21 cellular contexts compared by ENCODE assay signal in genomic region chr3:138845771-138846173, GRCh38. TPM values are rescaled to one million over a fixed set of nuclear protein-coding genes. Genes with fewer than 3 reads are reported as not detected.
A peak's percentile ranks its signal among the peaks of the same experiment; 100 is the strongest.
DNase-seq lines count a peak whose midpoint lies in the region; ATAC-seq, FAIRE-seq and TF ChIP-seq lines count a peak whose summit lies in the region.
"Had no signal": no experiment of that assay in that cellular context is flagged by ENCODE, and none has a peak within 500 bp of the region (broad histone marks: within the 10 kb centered on the region; RNA-seq: fewer than 3 reads in every experiment).

No MANE protein-coding gene starts in this region.

- intact Hi-C loops in HepG2 (cut with micrococcal nuclease; ENCODE audit: unreplicated experiment) (loop anchor here (1.0 kb wide), 1 partner anchor 10 kb away; no protein-coding TSS in a partner anchor), right lobe of liver (cut with DNase I) (loop anchor here in 1 of 2 donors (10.0 kb wide), 1 partner anchor 69 kb away; no protein-coding TSS in a partner anchor), thyroid gland (cut with DNase I) (no loop called here)

- peak overlapping the region; percentile 78 for H3K27ac ChIP-seq in HepG2 (ENCODE audit: extremely low read length, insufficient read depth, low read length)
- no peak overlapping the region for H3K27ac ChIP-seq in right lobe of liver
- H3K27ac ChIP-seq in ectodermal cell (ENCODE audit: insufficient read depth, low read depth, low read length, poor library complexity, severe bottlenecking), result peak overlapping the region; percentile 81
- peak overlapping the region; percentile 92 to 95 (median 94) for H3K27ac ChIP-seq in thyroid gland
- H3K27ac ChIP-seq: uterus had no signal

- CTCF ChIA-PET in HepG2 (lab: Yijun Ruan, JAX; ENCODE audit: low intra/inter-chr PET ratio, low total read pairs), result no interaction called here
- CTCF ChIA-PET in activated CD4-positive, alpha-beta T cell treated with anti-CD3 and anti-CD28 coated beads, Interleukin-2, amount 10 ng/mL, durations not matched to agents 7 days and 5 days (lab: Charles Lee), result no interaction called here

- H3K27ac Mint-ChIP-seq in mesothelial cell of epicardium, result peak overlapping the region; percentile 85
- no peak overlapping the region for H3K27ac Mint-ChIP-seq in activated CD4-positive, alpha-beta T cell treated with anti-CD3 and anti-CD28 coated beads, Interleukin-2, amount 10 ng/mL, durations not matched to agents 7 days and 5 days
- H3K27ac Mint-ChIP-seq: activated naive CD8-positive, alpha-beta T cell treated with anti-CD3 and anti-CD28 coated beads, Interleukin-2, amount 10 ng/mL, durations not matched to agents 7 days and 5 days; activated T-helper 2 cell treated with anti-CD3 and anti-CD28 coated beads, Interferon-gamma antibody, Interleukin-2, Interleukin-4, amounts not matched to agents 10 μg/mL and 5 μg/mL and 100 μg/mL, durations not matched to agents 14 hours and 24 hours and 36 hours; CD8-positive, alpha-beta T cell; stimulated activated effector memory CD8-positive, alpha-beta T cell treated with anti-CD3 and anti-CD28 coated beads, Interleukin-12 subunit alpha, Interleukin-12 subunit beta, amount 100 ng/mL, for 72 hours; T-helper 2 cell treated with Interferon-gamma antibody and Interleukin-4, amounts not matched to agents 5 μg/mL and 100 μg/mL, for 36 hours had no signal

- POLR2A ChIA-PET in HepG2 (lab: Yijun Ruan, JAX), result interaction anchor here (0.6 to 2.6 kb wide), 9 partner anchors 8 to 252 kb away, joined by 3 to 82 read pairs (median 12); partner anchors contain the start of genes CEP70 and PIK3CB
- POLR2A ChIA-PET in activated CD4-positive, alpha-beta T cell treated with anti-CD3 and anti-CD28 coated beads, Interleukin-2, amount 10 ng/mL, durations not matched to agents 7 days and 5 days (lab: Charles Lee), result no interaction called here

- DNase-seq in HepG2 (ENCODE audit: low spot score) (peak; percentile 64), right lobe of liver (no peak), mesothelial cell of epicardium (ENCODE audit: low spot score in 2 of 2, unreplicated experiment in 2 of 2) (no peak), thyroid gland (no peak), KBM-7 (no peak)
- no peak for DNase-seq in activated CD4-positive, alpha-beta T cell treated with anti-CD3 and anti-CD28 coated beads, Interleukin-2, amount 10 ng/mL, durations not matched to agents 7 days and 5 days
- DNase-seq: activated naive CD8-positive, alpha-beta T cell treated with anti-CD3 and anti-CD28 coated beads, Interleukin-2, amount 10 ng/mL, durations not matched to agents 7 days and 5 days; CD8-positive, alpha-beta T cell; Kasumi-1; NCI-H1930; NCI-H526 treated with DMSO at 0.1 percent for 48 hours; uterus had no signal

- TF ChIP-seq EP300 in HepG2 (IDR thresholded peaks at IDR 0.05; ENCODE audit: low read depth in 2 of 2, low read length in 2 of 2), result peak in 1 of 2 experiments; percentile 29; a peak in 1 of 4 replicates
- TF ChIP-seq EP300 in HepG2 (CRISPR knock-in tag; IDR thresholded peaks at IDR 0.05; ENCODE audit: borderline replicate concordance), result no peak

- H3K9ac ChIP-seq in HepG2 (ENCODE audit: insufficient read depth, low read depth, low read length), result peak overlapping the region; percentile 59

- H3K4me3 Mint-ChIP-seq in mesothelial cell of epicardium, result no peak overlapping the region
- no peak overlapping the region for H3K4me3 Mint-ChIP-seq in activated CD4-positive, alpha-beta T cell treated with anti-CD3 and anti-CD28 coated beads, Interleukin-2, amount 10 ng/mL, durations not matched to agents 7 days and 5 days
- H3K4me3 Mint-ChIP-seq: activated naive CD8-positive, alpha-beta T cell treated with anti-CD3 and anti-CD28 coated beads, Interleukin-2, amount 10 ng/mL, durations not matched to agents 7 days and 5 days; CD8-positive, alpha-beta T cell; stimulated activated effector memory CD8-positive, alpha-beta T cell treated with anti-CD3 and anti-CD28 coated beads, Interleukin-12 subunit alpha, Interleukin-12 subunit beta, amount 100 ng/mL, for 72 hours; T-helper 2 cell treated with Interferon-gamma antibody and Interleukin-4, amounts not matched to agents 5 μg/mL and 100 μg/mL, for 36 hours had no signal

- peaks cover 19% of the 10 kb centered on the region for H3K4me1 Mint-ChIP-seq in mesothelial cell of epicardium
- H3K4me1 Mint-ChIP-seq in activated CD4-positive, alpha-beta T cell treated with anti-CD3 and anti-CD28 coated beads, Interleukin-2, amount 10 ng/mL, durations not matched to agents 7 days and 5 days, result no peaks in the 10 kb centered on the region
- H3K4me1 Mint-ChIP-seq: activated naive CD8-positive, alpha-beta T cell treated with anti-CD3 and anti-CD28 coated beads, Interleukin-2, amount 10 ng/mL, durations not matched to agents 7 days and 5 days; stimulated activated effector memory CD8-positive, alpha-beta T cell treated with anti-CD3 and anti-CD28 coated beads, Interleukin-12 subunit alpha, Interleukin-12 subunit beta, amount 100 ng/mL, for 72 hours had no signal

- no peak for FAIRE-seq in HepG2 (lab: Jason Lieb, UNC)
- FAIRE-seq: A204.1 had no signal

- H3K27me3 ChIP-seq in HepG2 (ENCODE audit: control insufficient read depth in 1 of 2, insufficient read depth in 2 of 2, low read length in 2 of 2) (no peaks in the 10 kb centered on the region), right lobe of liver (no peaks in the 10 kb centered on the region), ectodermal cell (ENCODE audit: control insufficient read depth, insufficient read depth, low read length, poor library complexity, severe bottlenecking) (no peaks in the 10 kb centered on the region), thyroid gland (no peaks in the 10 kb centered on the region)
- H3K27me3 ChIP-seq: neutrophil, uterus had no signal

- H3K27me3 Mint-ChIP-seq in mesothelial cell of epicardium (ENCODE audit: low read depth), result no peaks in the 10 kb centered on the region
- no peaks in the 10 kb centered on the region for H3K27me3 Mint-ChIP-seq in activated CD4-positive, alpha-beta T cell treated with anti-CD3 and anti-CD28 coated beads, Interleukin-2, amount 10 ng/mL, durations not matched to agents 7 days and 5 days
- H3K27me3 Mint-ChIP-seq: activated naive CD8-positive, alpha-beta T cell treated with anti-CD3 and anti-CD28 coated beads, Interleukin-2, amount 10 ng/mL, durations not matched to agents 7 days and 5 days had no signal

- peak overlapping the region; percentile 33 for H2AFZ ChIP-seq in HepG2 (ENCODE audit: low read length)

- H3K36me3 Mint-ChIP-seq in mesothelial cell of epicardium, result no peaks in the 10 kb centered on the region
- H3K36me3 Mint-ChIP-seq in activated CD4-positive, alpha-beta T cell treated with anti-CD3 and anti-CD28 coated beads, Interleukin-2, amount 10 ng/mL, durations not matched to agents 7 days and 5 days (ENCODE audit: low read depth), result no peaks in the 10 kb centered on the region
- H3K36me3 Mint-ChIP-seq: activated naive CD8-positive, alpha-beta T cell treated with anti-CD3 and anti-CD28 coated beads, Interleukin-2, amount 10 ng/mL, durations not matched to agents 7 days and 5 days; CD8-positive, alpha-beta T cell; stimulated activated effector memory CD8-positive, alpha-beta T cell treated with anti-CD3 and anti-CD28 coated beads, Interleukin-12 subunit alpha, Interleukin-12 subunit beta, amount 100 ng/mL, for 72 hours had no signal

- H3K9me3 Mint-ChIP-seq in mesothelial cell of epicardium, result no peaks in the 10 kb centered on the region
- H3K9me3 Mint-ChIP-seq in activated CD4-positive, alpha-beta T cell treated with anti-CD3 and anti-CD28 coated beads, Interleukin-2, amount 10 ng/mL, durations not matched to agents 7 days and 5 days, result no peaks in the 10 kb centered on the region
- H3K9me3 Mint-ChIP-seq: activated naive CD8-positive, alpha-beta T cell treated with anti-CD3 and anti-CD28 coated beads, Interleukin-2, amount 10 ng/mL, durations not matched to agents 7 days and 5 days; activated T-helper 2 cell treated with anti-CD3 and anti-CD28 coated beads, Interferon-gamma antibody, Interleukin-2, Interleukin-4, amounts not matched to agents 10 μg/mL and 5 μg/mL and 100 μg/mL, durations not matched to agents 14 hours and 24 hours and 36 hours; CD8-positive, alpha-beta T cell; stimulated activated effector memory CD8-positive, alpha-beta T cell treated with anti-CD3 and anti-CD28 coated beads, Interleukin-12 subunit alpha, Interleukin-12 subunit beta, amount 100 ng/mL, for 72 hours; T-helper 2 cell treated with Interferon-gamma antibody and Interleukin-4, amounts not matched to agents 5 μg/mL and 100 μg/mL, for 36 hours had no signal

- TF ChIP-seq POLR2A in HepG2 (IDR thresholded peaks at IDR 0.05; ENCODE audit: insufficient read depth in 1 of 2, low read depth in 2 of 2, low read length in 2 of 2) (no peak), right lobe of liver (IDR thresholded peaks at IDR 0.05) (no peak), thyroid gland (IDR thresholded peaks at IDR 0.05) (no peak)

- peak overlapping the region in 2 of 3 experiments; percentile 34 to 40; a peak in 2 of 6 replicates for H3K4me3 ChIP-seq in HepG2 (replicated peaks in 1 of 3; ENCODE audit: insufficient read depth in 1 of 3, low read depth in 2 of 3, low read length in 3 of 3)
- no peak overlapping the region for H3K4me3 ChIP-seq in right lobe of liver
- H3K4me3 ChIP-seq in ectodermal cell (ENCODE audit: insufficient read depth, low read depth, low read length), result no peak overlapping the region
- no peak overlapping the region for H3K4me3 ChIP-seq in thyroid gland (replicated peaks in 1 of 3)
- H3K4me3 ChIP-seq: lung, smooth muscle cell, uterus had no signal

- ATAC-seq in HepG2 (peak; percentile 74), right lobe of liver (no peak), HG03378 (IDR thresholded peaks at IDR 0.05; ENCODE audit: unreplicated experiment) (no peak)
- ATAC-seq: CD8-positive, alpha-beta T cell; stimulated activated effector memory CD8-positive, alpha-beta T cell treated with anti-CD3 and anti-CD28 coated beads, Interleukin-12 subunit alpha, Interleukin-12 subunit beta, amount 100 ng/mL, for 72 hours had no signal

- in situ Hi-C loops in HepG2 (cut with HindIII; ENCODE audit: extremely low pct_ligation_motif_present, low pct_unique_long_range_greater_than_20kb), result no loop called here
- in situ Hi-C loops in KBM-7 (cut with MboI; ENCODE audit: low pct_unique_long_range_greater_than_20kb, low sequenced_read_pairs), result no loop called here

- H3K4me2 ChIP-seq in HepG2 (ENCODE audit: low read depth, low read length), result peak overlapping the region; percentile 66
- H3K4me2 ChIP-seq: smooth muscle cell had no signal

- H3K36me3 ChIP-seq in HepG2 (replicated peaks in 1 of 2; ENCODE audit: control insufficient read depth in 1 of 2, insufficient read depth in 2 of 2, low read length in 2 of 2) (no peaks in the 10 kb centered on the region), right lobe of liver (no peaks in the 10 kb centered on the region), ectodermal cell (ENCODE audit: control insufficient read depth, insufficient read depth, low read length) (no peaks in the 10 kb centered on the region), thyroid gland (no peaks in the 10 kb centered on the region)
- H3K36me3 ChIP-seq: neutrophil, uterus had no signal

- WGBS in HepG2 (ENCODE audit: low lambda C conversion rate), result 5% methylated on average over 6 of the region's 6 CpGs
- WGBS in right lobe of liver (ENCODE audit: insufficient coverage, low coverage, low lambda C conversion rate, missing lambda C conversion rate), result 77% methylated on average over 6 of the region's 6 CpGs
- WGBS in ectodermal cell, 2 experiments, result 35 to 43% methylated on average over 5 of the region's 6 CpGs
- WGBS in thyroid gland, 2 donors, result 35 to 44% methylated on average over 6 of the region's 6 CpGs

- no peak for TF ChIP-seq RAD21 in HepG2 (CRISPR knock-in tag; IDR thresholded peaks at IDR 0.05)

- BruUV-seq in HepG2 (replicated peaks; lab: Mats Ljungman, UMichigan), result no TSS peak

- H3K9me3 ChIP-seq in HepG2 (ENCODE audit: low read length) (no peaks in the 10 kb centered on the region), right lobe of liver (no peaks in the 10 kb centered on the region), ectodermal cell (ENCODE audit: control insufficient read depth, low read length) (no peaks in the 10 kb centered on the region), thyroid gland (no peaks in the 10 kb centered on the region)
- H3K9me3 ChIP-seq: neutrophil, uterus had no signal

- H4K20me1 ChIP-seq in HepG2 (ENCODE audit: insufficient read depth, low read length), result no peaks in the 10 kb centered on the region

- no peak for TF ChIP-seq CTCF in HepG2 (CRISPR knock-in tag; IDR thresholded peaks at IDR 0.05)
- TF ChIP-seq CTCF in right lobe of liver (IDR thresholded peaks at IDR 0.05), result no peak
- TF ChIP-seq CTCF in mesothelial cell of epicardium (IDR thresholded peaks at IDR 0.05; ENCODE audit: unreplicated experiment), result no peak
- no peak for TF ChIP-seq CTCF in thyroid gland (IDR thresholded peaks at IDR 0.05)

- H3K4me1 ChIP-seq in HepG2 (ENCODE audit: insufficient read depth, low read length), result peaks cover 65% of the 10 kb centered on the region
- H3K4me1 ChIP-seq in right lobe of liver, result no peaks in the 10 kb centered on the region
- no peaks in the 10 kb centered on the region for H3K4me1 ChIP-seq in ectodermal cell (ENCODE audit: control insufficient read depth, insufficient read depth, low read length)
- H3K4me1 ChIP-seq in thyroid gland, result peaks cover 25 to 33% of the 10 kb centered on the region in 2 donors
- H3K4me1 ChIP-seq: uterus had no signal

- no peaks in the 10 kb centered on the region for H3K79me2 ChIP-seq in HepG2 (ENCODE audit: insufficient read depth, low read length)

RNA-seq across cellular contexts. Expression of gene PIK3CB, which starts 11.0 kb away (rescaled TPM):
- total RNA-seq in HepG2 (2016; rRNA removed; fragmentation: Illumina TruSeq; extraction: Trizol), result 6.6 and 18.6 TPM in 2 replicates
- total RNA-seq in HepG2 (2016; cell fraction: cytosol; rRNA removed; fragmentation: Illumina TruSeq; extraction: Trizol; ENCODE audit: low read depth), result 6.5 and 9.2 TPM in 2 replicates
- 6.4 and 18.1 TPM in 2 replicates for total RNA-seq in HepG2 (2016; cell fraction: insoluble cytoplasmic fraction; rRNA removed; fragmentation: Illumina TruSeq; extraction: Trizol)
- total RNA-seq in HepG2 (2016; cell fraction: membrane; rRNA removed; fragmentation: Illumina TruSeq; extraction: Trizol), result 13.7 and 13.9 TPM in 2 replicates
- 12.3 and 14.6 TPM in 2 replicates for total RNA-seq in HepG2 (2016; cell fraction: nucleus; rRNA removed; fragmentation: Illumina TruSeq; extraction: Trizol)
- polyA plus RNA-seq in HepG2 (2011; rRNA removed), result 18.7 and 23.8 TPM in 2 replicates
- polyA plus RNA-seq in HepG2 (2011; cell fraction: cytosol; rRNA removed), result 10.9 and 18.4 TPM in 2 replicates
- 13.0 and 17.3 TPM in 2 replicates for polyA plus RNA-seq in HepG2 (2011; cell fraction: nucleus; rRNA removed)
- polyA plus RNA-seq in HepG2 (2012), result 47.5 and 53.4 TPM in 2 replicates
- 2.2 and 2.4 TPM in 2 replicates for polyA plus RNA-seq in HepG2 (2016; cell fraction: cytosol; fragmentation: Illumina TruSeq; extraction: Trizol; ENCODE audit: low read depth)
- polyA plus RNA-seq in HepG2 (2016; cell fraction: insoluble cytoplasmic fraction; fragmentation: Illumina TruSeq; extraction: Trizol; ENCODE audit: low read depth), result 23.5 TPM in 2 replicates
- 7.7 and 9.3 TPM in 2 replicates for polyA plus RNA-seq in HepG2 (2016; cell fraction: membrane; fragmentation: Illumina TruSeq; extraction: Trizol; ENCODE audit: low read depth)
- 13.6 and 13.7 TPM in 2 replicates for polyA plus RNA-seq in HepG2 (2016; cell fraction: nucleus; fragmentation: Illumina TruSeq; extraction: Trizol; ENCODE audit: insufficient read depth, low read depth)
- 9.4 and 18.8 TPM in 2 replicates for polyA minus RNA-seq in HepG2 (2011; rRNA and poly(A)+ RNA removed; ENCODE audit: low replicate concordance)
- 29.0 and 40.8 TPM in 2 replicates for polyA minus RNA-seq in HepG2 (2011; cell fraction: cytosol; rRNA and poly(A)+ RNA removed)
- 74.0 and 78.9 TPM in 2 replicates for polyA minus RNA-seq in HepG2 (2011; cell fraction: nucleus; rRNA and poly(A)+ RNA removed)
- total RNA-seq in right lobe of liver, result 10 to 100 TPM; 12.1 to 20.9 (median 14.6) TPM
- polyA plus RNA-seq in ectodermal cell (2013, experiment 1 of 4), result 25.7 TPM
- polyA plus RNA-seq in ectodermal cell (2013, experiment 2 of 4), result 26.8 TPM
- 17.9 TPM for polyA plus RNA-seq in ectodermal cell (2013, experiment 3 of 4)
- 19.5 TPM for polyA plus RNA-seq in ectodermal cell (2013, experiment 4 of 4)
- 19.1 to 23.5 TPM (median 20.2 TPM) in 3 replicates for total RNA-seq in mesothelial cell of epicardium
- 10 to 100 TPM; 60.2 to 90.0 (median 78.5) TPM for total RNA-seq in thyroid gland
- total RNA-seq in activated CD4-positive, alpha-beta T cell treated with anti-CD3 and anti-CD28 coated beads, Interleukin-2, amount 10 ng/mL, durations not matched to agents 7 days and 5 days, result 10 to 100 TPM; 15.5 to 16.7 TPM

Comparison
In these comparisons a context has a peak if more than half of its experiments do, and no peak if none do; other contexts are left out.
1. H3K27ac ChIP-seq: peak in HepG2 (single experiment), ectodermal cell (single experiment) and thyroid gland (3 of 3); none in right lobe of liver (0 of 3).
2. H3K4me3 ChIP-seq: peak in HepG2 (2 of 3); none in right lobe of liver (0 of 3), ectodermal cell (single experiment) and thyroid gland (0 of 3).